8 cellular contexts compared by ENCODE assay signal in the genomic region with DNA sequence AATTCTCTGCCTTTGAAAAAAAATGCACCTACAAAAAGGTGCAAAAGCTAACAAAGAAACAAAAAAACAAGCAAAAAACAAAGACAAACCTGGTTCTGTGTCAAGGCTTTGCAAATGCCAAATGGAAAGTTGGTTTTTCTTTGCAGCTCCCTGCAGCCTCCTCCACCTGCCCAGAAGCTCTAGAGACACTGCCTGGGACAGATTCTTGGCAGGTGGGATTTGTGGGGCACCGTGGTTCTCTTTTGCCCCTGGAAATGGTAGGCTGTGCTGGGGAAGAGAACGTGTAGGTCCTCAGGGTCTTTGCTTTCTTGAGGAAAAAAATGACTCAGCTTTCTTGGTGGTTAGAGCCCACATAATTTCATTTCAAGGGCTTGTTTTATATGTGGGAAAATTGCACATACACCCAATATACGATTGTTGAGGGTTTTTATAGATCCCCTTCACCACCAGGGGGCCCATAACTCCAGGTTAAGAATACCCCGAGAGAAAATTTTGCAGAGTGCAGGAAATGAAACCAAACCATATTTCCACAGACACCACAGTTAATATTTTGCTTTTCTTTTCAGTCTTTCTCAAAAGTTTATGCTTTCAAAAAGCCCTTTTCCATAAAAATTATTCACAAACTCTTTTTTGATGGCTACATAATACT. TPM values are rescaled to one million over a fixed set of nuclear protein-coding genes. Genes with fewer than 3 reads are reported as not detected.
DNase-seq lines count a peak whose midpoint lies in the region; ATAC-seq and TF ChIP-seq lines count a peak whose summit lies in the region.

No MANE protein-coding gene starts in this region.

- H3K27ac Mint-ChIP-seq in activated naive CD4-positive, alpha-beta T cell treated with anti-CD3 and anti-CD28 coated beads, Interleukin-2, amount 10 ng/mL, durations not matched to agents 7 days and 5 days: no peak overlapping the region

- no peak overlapping the region for H3K4me3 Mint-ChIP-seq in activated naive CD4-positive, alpha-beta T cell treated with anti-CD3 and anti-CD28 coated beads, Interleukin-2, amount 10 ng/mL, durations not matched to agents 7 days and 5 days

- TF ChIP-seq CTCF in cardiac muscle cell (IDR thresholded peaks at IDR 0.05; ENCODE audit: low read depth, low read length): peak; percentile 63

- CTCF ChIA-PET in activated naive CD4-positive, alpha-beta T cell treated with anti-CD3 and anti-CD28 coated beads, Interleukin-2, amount 10 ng/mL, durations not matched to agents 7 days and 5 days (lab: Charles Lee): interaction anchor here (1.2 to 1.4 kb wide), 4 partner anchors 405 to 686 kb away, joined by 3 to 9 read pairs (median 4); no protein-coding TSS in a partner anchor

- H3K27me3 Mint-ChIP-seq in activated naive CD4-positive, alpha-beta T cell treated with anti-CD3 and anti-CD28 coated beads, Interleukin-2, amount 10 ng/mL, durations not matched to agents 7 days and 5 days: peaks cover 35% of the 10 kb centered on the region

- H3K9me3 ChIP-seq in cardiac muscle cell (ENCODE audit: low read depth) (no peaks in the 10 kb centered on the region), NT2/D1 (ENCODE audit: insufficient read depth, low read length) (no peaks in the 10 kb centered on the region; the same call in 1 of the 2 replicates)

- peak; percentile 61 to 80 for DNase-seq in cardiac muscle cell (ENCODE audit: low read depth in 1 of 2, low spot score in 1 of 2)
- no peak for DNase-seq in cardiac septum (ENCODE audit: low spot score)
- DNase-seq in NT2/D1 (ENCODE audit: low read depth, low spot score): peak; percentile 27
- DNase-seq in activated naive CD4-positive, alpha-beta T cell treated with anti-CD3 and anti-CD28 coated beads, Interleukin-2, amount 10 ng/mL, durations not matched to agents 7 days and 5 days: peak; percentile 74
- peak; percentile 59 for DNase-seq in left cardiac atrium
- DNase-seq in stimulated activated CD4-positive, alpha-beta T cell treated with anti-CD3 and anti-CD28 coated beads, Interleukin-15, amount 100 ng/mL, for 24 hours: peak; percentile 73
- no peak for DNase-seq in DMS79 treated with DMSO at 0.1 percent for 48 hours (lab: John Stamatoyannopoulos, UW)

- H3K36me3 ChIP-seq in cardiac muscle cell: no peaks in the 10 kb centered on the region
- no peaks in the 10 kb centered on the region for H3K36me3 ChIP-seq in NT2/D1 (ENCODE audit: insufficient read depth, insufficient read length, low read length)

- ATAC-seq in HG02798 (IDR thresholded peaks at IDR 0.05; ENCODE audit: poor library complexity, unreplicated experiment): peak; percentile 84
- ATAC-seq in left cardiac atrium: peak; percentile 69 to 82

- intact Hi-C loops in cardiac septum (cut with DNase I): loop anchor here (1.0 to 5.0 kb wide), 2 partner anchors 408 to 689 kb away; no protein-coding TSS in a partner anchor
- intact Hi-C loops in left cardiac atrium (cut with DNase I): loop anchor here (1.0 to 10.0 kb wide), 3 partner anchors 408 to 681 kb away; no protein-coding TSS in a partner anchor

- no peak overlapping the region for H3K27ac ChIP-seq in cardiac muscle cell

- H3K4me3 ChIP-seq in cardiac muscle cell (no peak overlapping the region), NT2/D1 (ENCODE audit: insufficient read length, low read depth) (no peak overlapping the region)

- peaks cover 7% of the 10 kb centered on the region for H3K4me1 Mint-ChIP-seq in activated naive CD4-positive, alpha-beta T cell treated with anti-CD3 and anti-CD28 coated beads, Interleukin-2, amount 10 ng/mL, durations not matched to agents 7 days and 5 days

- H3K36me3 Mint-ChIP-seq in activated naive CD4-positive, alpha-beta T cell treated with anti-CD3 and anti-CD28 coated beads, Interleukin-2, amount 10 ng/mL, durations not matched to agents 7 days and 5 days: no peaks in the 10 kb centered on the region

- H3K27me3 ChIP-seq in cardiac muscle cell (no peaks in the 10 kb centered on the region), NT2/D1 (ENCODE audit: insufficient read depth, insufficient read length) (no peaks in the 10 kb centered on the region)

- H3K4me1 ChIP-seq in cardiac muscle cell (ENCODE audit: low read depth): no peaks in the 10 kb centered on the region
- peaks cover 3% of the 10 kb centered on the region for H3K4me1 ChIP-seq in NT2/D1 (ENCODE audit: insufficient read depth, insufficient read length)

- H3K9me3 Mint-ChIP-seq in activated naive CD4-positive, alpha-beta T cell treated with anti-CD3 and anti-CD28 coated beads, Interleukin-2, amount 10 ng/mL, durations not matched to agents 7 days and 5 days: no peaks in the 10 kb centered on the region

- H3K9ac ChIP-seq in NT2/D1 (ENCODE audit: insufficient read length, low read depth): no peak overlapping the region

RNA-seq across cellular contexts. Expression of gene NXNL2, which starts 58.7 kb away (rescaled TPM):
- total RNA-seq in cardiac muscle cell (0.56 TPM in 1 of 2 replicates, not detected in the other), cardiac septum (not detected), left cardiac atrium (not detected)
- polyA plus RNA-seq in cardiac muscle cell: 0.24 and 1.1 TPM in 2 replicates

Comparison
In these comparisons a context has a peak if more than half of its experiments do, and no peak if none do; other contexts are left out.
1. DNase-seq: peak in cardiac muscle cell (2 of 2), NT2/D1 (single experiment), activated naive CD4-positive, alpha-beta T cell treated with anti-CD3 and anti-CD28 coated beads, Interleukin-2, amount 10 ng/mL, durations not matched to agents 7 days and 5 days (single experiment), left cardiac atrium (single experiment) and stimulated activated CD4-positive, alpha-beta T cell treated with anti-CD3 and anti-CD28 coated beads, Interleukin-15, amount 100 ng/mL, for 24 hours (single experiment); none in cardiac septum (single experiment) and DMS79 treated with DMSO at 0.1 percent for 48 hours (single experiment).